Comparison of ENCODE assay signal across 25 cellular contexts in the genomic region with DNA sequence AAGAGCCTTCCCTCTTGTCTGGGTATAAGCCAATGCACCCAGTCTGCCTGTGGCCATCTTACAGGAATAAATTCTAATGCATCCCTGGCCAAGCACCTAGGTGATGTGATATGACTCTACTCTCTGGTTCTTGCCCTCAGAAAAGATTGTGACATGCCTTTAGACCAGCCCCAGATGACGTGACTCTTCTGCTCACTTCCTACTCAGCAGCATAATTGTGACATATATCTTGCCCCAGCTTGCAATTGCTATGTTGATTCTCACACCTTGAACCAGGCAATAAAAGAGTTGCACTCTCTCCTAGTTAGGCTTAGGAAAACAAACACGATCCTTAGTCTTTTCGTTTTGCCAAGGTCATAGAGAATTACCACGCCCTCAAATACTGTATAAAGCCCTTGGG. TPM values are rescaled to one million over a fixed set of nuclear protein-coding genes. Genes with fewer than 3 reads are reported as not detected.
"Had no signal": no experiment of that assay in that cellular context is flagged by ENCODE, and none has a peak within 500 bp of the region (broad histone marks: within the 10 kb centered on the region; RNA-seq: fewer than 3 reads in every experiment).

No MANE protein-coding gene starts in this region.

- H3K36me3 ChIP-seq: MG63, SJSA1 had no signal

- H3K4me1 ChIP-seq: SJSA1 had no signal

- H3K4me3 ChIP-seq: MG63, SJSA1, SK-N-MC had no signal

- DNase-seq: IMR-90, Karpas-422, KG1, MG63, NCI-H1092, NCI-H1105 treated with DMSO at 0.1 percent for 48 hours, NCI-H1417 treated with DMSO at 0.1 percent for 48 hours, NCI-H187, NCI-H2029, NCI-H2081 treated with DMSO at 0.1 percent for 48 hours, NCI-H2171, NCI-H226, NCI-H446, NCI-H510A, NCI-H524 treated with DMSO at 0.1 percent for 48 hours, NCI-H69, NCI-H774, Right ventricle myocardium superior, RPMI8226, SIG-M5 had no signal

- H3K27me3 ChIP-seq: MG63, SJSA1 had no signal

- H3K9me3 ChIP-seq: MG63, SJSA1 had no signal

- FAIRE-seq: RCC 7860 had no signal

- H3K27ac ChIP-seq: HL-60, SJSA1, SK-N-MC had no signal

RNA-seq across cellular contexts. Expression of a gene that starts 13.3 kb away (rescaled TPM):
- total RNA-seq: HT-29 had no signal
